Comparison of ENCODE assay signal across 31 cellular contexts in the genomic region with DNA sequence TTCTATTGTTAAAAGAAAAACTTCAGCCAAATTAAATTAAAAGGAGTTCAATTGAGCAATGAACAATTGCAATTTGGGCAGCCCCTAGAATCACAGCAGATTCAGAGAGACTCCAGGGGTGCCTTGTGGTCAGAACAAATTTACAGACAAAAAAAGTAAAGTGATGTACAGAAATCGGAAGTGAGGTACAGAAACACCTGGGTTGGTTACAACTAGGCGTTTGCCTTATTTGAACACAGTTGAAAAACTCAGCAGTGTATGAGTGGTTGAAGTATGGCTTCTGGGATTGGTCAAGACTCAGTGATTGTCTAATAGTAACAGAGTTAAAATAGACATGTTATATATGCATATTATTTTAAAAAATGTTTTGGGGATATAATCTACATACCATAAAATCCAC.
"Had no signal": no experiment of that assay in that cellular context is flagged by ENCODE, and none has a peak within 500 bp of the region (broad histone marks: within the 10 kb centered on the region; RNA-seq: fewer than 3 reads in every experiment).

No MANE protein-coding gene starts in this region.

- ATAC-seq: activated CD8-positive, alpha-beta T cell treated with anti-CD3 and anti-CD28 coated beads for 36 hours; activated naive CD4-positive, alpha-beta T cell treated with anti-CD3 and anti-CD28 coated beads, Interleukin-2, amount 50 U/mL, for 72 hours; activated T-cell treated with anti-CD3 and anti-CD28 coated beads, Interleukin-2, amount 50 U/mL, for 4 hours; activated T-cell treated with anti-CD3 and anti-CD28 coated beads, Interleukin-2, amount 50 U/mL, for 72 hours; activated T-helper 17 cell treated with anti-CD3 and anti-CD28 coated beads, Interleukin-2, amount 50 U/mL, for 72 hours; body of pancreas had no signal

- H3K27ac ChIP-seq: adrenal gland, body of pancreas, brain microvascular endothelial cell, breast epithelium, VCaP had no signal

- DNase-seq: activated B cell treated with CpG ODN at 0.5 μM for 24 hours; activated CD4-positive, alpha-beta memory T cell treated with anti-CD3 and anti-CD28 coated beads for 36 hours; activated CD4-positive, alpha-beta T cell treated with anti-CD3 and anti-CD28 coated beads for 4 hours; activated CD4-positive, alpha-beta T cell treated with anti-CD3 and anti-CD28 coated beads, Interleukin-2, amount 10 ng/mL, durations not matched to agents 24 days and 14 days; activated CD4-positive, alpha-beta T cell treated with anti-CD3 and anti-CD28 coated beads, Interleukin-2, amount 50 U/mL, for 1 hour; activated CD4-positive, alpha-beta T cell treated with anti-CD3 and anti-CD28 coated beads, Interleukin-2, amount 50 U/mL, for 4 hours; activated CD4-positive, CD25-positive, alpha-beta regulatory T cell treated with anti-CD3 and anti-CD28 coated beads, Interleukin-2, amount 50 U/mL, for 72 hours; activated CD8-positive, alpha-beta memory T cell treated with anti-CD3 and anti-CD28 coated beads, Interleukin-2, amount 50 U/mL, for 4 hours; activated CD8-positive, alpha-beta T cell treated with anti-CD3 and anti-CD28 coated beads for 36 hours; activated effector memory CD4-positive, alpha-beta T cell treated with anti-CD3 and anti-CD28 coated beads, Interleukin-2, amount 50 U/mL, for 16 hours; activated gamma-delta T cell treated with Interleukin-2 at 50 U/mL for 16 hours; activated naive CD4-positive, alpha-beta T cell; activated naive CD4-positive, alpha-beta T cell treated with anti-CD3 and anti-CD28 coated beads for 36 hours; activated naive CD4-positive, alpha-beta T cell treated with anti-CD3 and anti-CD28 coated beads, Interleukin-2, amount 50 U/mL, for 16 hours; activated naive CD8-positive, alpha-beta T cell treated with anti-CD3 and anti-CD28 coated beads for 36 hours; activated T-cell treated with anti-CD3 and anti-CD28 coated beads for 4 hours; activated T-cell treated with anti-CD3 and anti-CD28 coated beads, Interleukin-2, amount 50 U/mL, for 1 hour; activated T-cell treated with anti-CD3 and anti-CD28 coated beads, Interleukin-2, amount 50 U/mL, for 4 hours; activated T-cell treated with anti-CD3 and anti-CD28 coated beads, Interleukin-2, amount 50 U/mL, for 72 hours; amniotic stem cell; aorta; body of pancreas; brain microvascular endothelial cell; central memory CD4-positive, alpha-beta T cell; T-helper 2 cell; T-helper 9 cell had no signal

- H3K4me1 ChIP-seq: adrenal gland, body of pancreas, breast epithelium had no signal

- H3K36me3 ChIP-seq: adrenal gland, brain microvascular endothelial cell, breast epithelium had no signal

- H3K4me3 ChIP-seq: adrenal gland, body of pancreas, breast epithelium had no signal

- H3K9me3 ChIP-seq: adrenal gland, body of pancreas, breast epithelium had no signal

- H3K27me3 ChIP-seq: adrenal gland, body of pancreas, brain microvascular endothelial cell, breast epithelium had no signal
